In the genomic region with DNA sequence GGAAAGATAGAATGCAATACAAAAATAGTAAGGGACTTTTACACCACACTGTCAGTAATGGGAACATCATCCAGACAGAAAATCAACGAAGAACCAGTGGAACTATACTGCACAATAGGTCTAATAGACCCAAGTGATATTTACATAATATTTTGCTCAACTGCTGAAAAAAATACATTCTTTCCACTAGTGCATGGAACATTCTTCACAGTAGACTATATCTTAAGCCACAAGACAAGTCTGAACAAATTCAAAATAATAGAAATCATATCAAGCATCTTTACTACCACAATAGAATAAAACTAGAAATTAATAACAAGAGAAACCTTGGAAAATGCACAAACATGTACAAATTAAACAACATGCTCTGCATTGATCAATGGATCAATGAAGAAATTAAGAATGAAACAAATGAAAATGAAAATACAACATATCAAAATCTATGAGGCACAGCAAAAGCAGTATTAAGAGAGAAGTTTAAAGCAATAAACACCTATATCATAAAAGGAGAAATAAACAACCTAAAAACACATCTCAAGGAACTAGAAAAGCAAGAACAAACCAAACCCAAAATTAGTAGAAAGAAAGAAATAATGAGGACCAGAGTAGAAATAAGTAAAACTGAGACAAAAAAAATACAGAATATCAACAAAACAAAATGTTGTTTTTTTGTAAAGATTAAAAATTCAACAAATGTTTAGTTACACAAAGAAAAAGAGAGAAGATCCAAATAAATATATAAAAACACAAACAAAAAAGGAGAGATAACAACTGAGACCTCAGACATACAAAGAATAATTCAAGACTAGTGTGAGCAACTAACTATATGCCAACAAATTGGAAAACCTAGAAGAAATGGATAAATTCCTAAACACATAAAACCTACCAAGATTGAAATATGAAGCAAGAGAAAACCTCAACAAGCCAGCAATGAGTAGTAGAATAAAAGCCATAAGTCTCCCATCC, we compare ENCODE assay signal across 2 cellular contexts.
TF ChIP-seq lines count a peak whose summit lies in the region.

No MANE protein-coding gene starts in this region.

TF ChIP-seq in endothelial cell of umbilical vein, 7 proteins besides CTCF, POLR2A, EP300 and RAD21:
- TF ChIP-seq POLR2AphosphoS5 (IDR thresholded peaks at IDR 0.05; ENCODE audit: insufficient read depth, low read depth, low read length) (no peak), FOS (IDR thresholded peaks at IDR 0.05; ENCODE audit: borderline replicate concordance, insufficient read depth, low read length) (no peak), MYC (IDR thresholded peaks at IDR 0.05; ENCODE audit: low read depth, low read length) (no peak), EZH2 (IDR thresholded peaks at IDR 0.05; ENCODE audit: borderline replicate concordance, low read depth, low read length, severe bottlenecking) (no peak), GATA2 (IDR thresholded peaks at IDR 0.05; ENCODE audit: insufficient read depth, insufficient read length, low read depth, low read length) (no peak), JUN (IDR thresholded peaks at IDR 0.05; ENCODE audit: borderline replicate concordance, insufficient read depth, insufficient read length, low read depth) (no peak)
- TF ChIP-seq, protein P1, sequence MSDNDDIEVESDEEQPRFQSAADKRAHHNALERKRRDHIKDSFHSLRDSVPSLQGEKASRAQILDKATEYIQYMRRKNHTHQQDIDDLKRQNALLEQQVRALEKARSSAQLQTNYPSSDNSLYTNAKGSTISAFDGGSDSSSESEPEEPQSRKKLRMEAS (IDR thresholded peaks at IDR 0.05; ENCODE audit: insufficient read depth, insufficient read length), result no peak
TF ChIP-seq in endothelial cell of umbilical vein: peak in this region for 0.

TF ChIP-seq in HepG2, 621 proteins besides CTCF, POLR2A, EP300 and RAD21:
- TF ChIP-seq ZNF557 (CRISPR knock-in tag; IDR thresholded peaks at IDR 0.05), result no peak
- no peak for TF ChIP-seq ZNF337 (CRISPR knock-in tag; IDR thresholded peaks at IDR 0.05; ENCODE audit: borderline replicate concordance, low read depth)
- TF ChIP-seq TBX3 (IDR thresholded peaks at IDR 0.05; ENCODE audit: borderline replicate concordance), result no peak
- TF ChIP-seq ZBTB21 (CRISPR knock-in tag; IDR thresholded peaks at IDR 0.05), result no peak
- no peak for TF ChIP-seq SRY (CRISPR knock-in tag; IDR thresholded peaks at IDR 0.05)
- TF ChIP-seq DPF2 (CRISPR knock-in tag; IDR thresholded peaks at IDR 0.05; ENCODE audit: borderline replicate concordance, low read depth), result no peak
- TF ChIP-seq KDM4B (CRISPR knock-in tag; IDR thresholded peaks at IDR 0.05), result no peak
- no peak for TF ChIP-seq CBX2 (IDR thresholded peaks at IDR 0.05; ENCODE audit: low read depth, low read length)
- TF ChIP-seq CBX2 (CRISPR knock-in tag; IDR thresholded peaks at IDR 0.05; ENCODE audit: low read depth), result no peak
- no peak for TF ChIP-seq CEBPG (CRISPR knock-in tag; IDR thresholded peaks at IDR 0.05)
- TF ChIP-seq SRSF1 (optimal IDR thresholded peaks at IDR 0.05; ENCODE audit: low read depth, low read length), result no peak
- TF ChIP-seq SOX6 (IDR thresholded peaks at IDR 0.05), result no peak
- no peak for TF ChIP-seq SOX6 (CRISPR knock-in tag; IDR thresholded peaks at IDR 0.05)
- no peak for TF ChIP-seq ZNF432 (CRISPR knock-in tag; IDR thresholded peaks at IDR 0.05; ENCODE audit: borderline replicate concordance)
- no peak for TF ChIP-seq AGO2 (optimal IDR thresholded peaks at IDR 0.05; ENCODE audit: low read depth, low read length)
- no peak for TF ChIP-seq PHB2 (IDR thresholded peaks at IDR 0.05; ENCODE audit: partially characterized antibody)
- no peak for TF ChIP-seq THAP11 (CRISPR knock-in tag; IDR thresholded peaks at IDR 0.05)
- TF ChIP-seq TEAD3 (CRISPR knock-in tag; optimal IDR thresholded peaks at IDR 0.05; ENCODE audit: borderline replicate concordance), result no peak
- no peak for TF ChIP-seq ZFP1 (CRISPR knock-in tag; IDR thresholded peaks at IDR 0.05)
